In the genomic region with DNA sequence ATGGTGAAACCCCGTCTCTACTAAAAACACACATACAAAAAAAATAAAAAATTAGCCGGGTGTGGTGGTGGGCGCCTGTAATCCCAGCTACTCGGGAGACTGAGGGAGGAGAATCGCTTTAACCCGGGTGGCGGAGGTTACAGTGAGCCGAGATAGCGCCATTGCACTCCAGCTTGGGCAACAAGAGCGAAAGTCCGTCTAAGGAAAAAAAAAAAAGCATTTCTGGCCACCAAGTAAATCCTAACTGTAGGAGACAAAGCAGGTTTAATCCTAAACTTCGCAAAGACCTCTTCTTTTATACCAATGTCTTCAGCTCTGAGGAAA, we compare ENCODE assay signal across 6 cellular contexts. TPM values are rescaled to one million over a fixed set of nuclear protein-coding genes. Genes with fewer than 3 reads are reported as not detected.
DNase-seq lines count a peak whose midpoint lies in the region; ATAC-seq and TF ChIP-seq lines count a peak whose summit lies in the region.
"Not testable (repeated sequence)": the region's sequence is repeated elsewhere in the genome, so short reads cannot be mapped to it uniquely, and the experiment has no call there.

No MANE protein-coding gene starts in this region.

- H3K9me2 ChIP-seq in OCI-LY1 (ENCODE audit: low read depth, low read length), result not testable (repeated sequence)

- H3K4me3 ChIP-seq in CD4-positive, alpha-beta memory T cell (ENCODE audit: low read length in 2 of 2), result peak overlapping the region in 1 of 2 donors; percentile 97
- H3K4me3 ChIP-seq in OCI-LY1 (ENCODE audit: low read depth, low read length, poor library complexity, severe bottlenecking), result peak overlapping the region; percentile 71
- peak overlapping the region; percentile 69 to 90 for H3K4me3 ChIP-seq in esophagus (ENCODE audit: low read depth in 1 of 2, low read length in 2 of 2)

- not testable (repeated sequence) for H3K27me3 Mint-ChIP-seq in CD4-positive, alpha-beta memory T cell; activated naive CD4-positive, alpha-beta T cell treated with anti-CD3 and anti-CD28 coated beads, Interleukin-2, amount 50 U/mL, for 24 hours; mesothelial cell of epicardium (ENCODE audit: low read depth)

- H3K9me3 Mint-ChIP-seq in CD4-positive, alpha-beta memory T cell; activated naive CD4-positive, alpha-beta T cell treated with anti-CD3 and anti-CD28 coated beads, Interleukin-2, amount 50 U/mL, for 24 hours; mesothelial cell of epicardium; stimulated activated effector memory CD8-positive, alpha-beta T cell treated with anti-CD3 and anti-CD28 coated beads, Interleukin-12 subunit alpha, Interleukin-12 subunit beta, amount 100 ng/mL, for 72 hours: not testable (repeated sequence)

- H3K79me2 ChIP-seq in OCI-LY1 (ENCODE audit: insufficient read depth, low read length), result peaks cover 12% of the 10 kb centered on the region

- not testable (repeated sequence) for H3F3A ChIP-seq in OCI-LY1 (ENCODE audit: insufficient read depth, low read length)

- CTCF ChIA-PET in CD4-positive, alpha-beta memory T cell (lab: Charles Lee; ENCODE audit: partially characterized antibody), result interaction anchor here (0.7 to 3.3 kb wide), 9 partner anchors 9 to 260 kb away, joined by 3 to 12 read pairs (median 4); a partner anchor contains a TSS

- DNase-seq in CD4-positive, alpha-beta memory T cell; mesothelial cell of epicardium (ENCODE audit: low spot score in 2 of 2, unreplicated experiment in 2 of 2); stimulated activated effector memory CD8-positive, alpha-beta T cell treated with anti-CD3 and anti-CD28 coated beads, Interleukin-12 subunit alpha, Interleukin-12 subunit beta, amount 100 ng/mL, for 72 hours (ENCODE audit: low spot score in 2 of 2): not testable (repeated sequence)

- H4K20me1 ChIP-seq in OCI-LY1 (ENCODE audit: insufficient read depth, low read length), result not testable (repeated sequence)

- H3K4me2 ChIP-seq in OCI-LY1 (ENCODE audit: low read length), result peak overlapping the region; percentile 79

- H3K27ac Mint-ChIP-seq in CD4-positive, alpha-beta memory T cell, result peak overlapping the region in 6 of 7 donors; percentile 70 to 98 (median 96)
- H3K27ac Mint-ChIP-seq in activated naive CD4-positive, alpha-beta T cell treated with anti-CD3 and anti-CD28 coated beads, Interleukin-2, amount 50 U/mL, for 24 hours, result peak overlapping the region; percentile 35
- H3K27ac Mint-ChIP-seq in mesothelial cell of epicardium, result peak overlapping the region; percentile 98
- peak overlapping the region; percentile 91 for H3K27ac Mint-ChIP-seq in stimulated activated effector memory CD8-positive, alpha-beta T cell treated with anti-CD3 and anti-CD28 coated beads, Interleukin-12 subunit alpha, Interleukin-12 subunit beta, amount 100 ng/mL, for 72 hours

- POLR2A ChIA-PET in CD4-positive, alpha-beta memory T cell (lab: Charles Lee; ENCODE audit: partially characterized antibody), result interaction anchor here (1.0 to 3.5 kb wide), 14 partner anchors 9 to 234 kb away, joined by 3 to 30 read pairs (median 12); a partner anchor contains a TSS

- not testable (repeated sequence) for H3K36me3 ChIP-seq in CD4-positive, alpha-beta memory T cell (ENCODE audit: insufficient read depth, low read length); OCI-LY1 (ENCODE audit: insufficient read depth, low read length); esophagus (ENCODE audit: control insufficient read depth in 2 of 2, insufficient read depth in 2 of 2, low read length in 1 of 2)

- H3K4me1 ChIP-seq in CD4-positive, alpha-beta memory T cell (ENCODE audit: insufficient read depth, low read length), result peaks cover 19% of the 10 kb centered on the region
- peaks cover 25% of the 10 kb centered on the region for H3K4me1 ChIP-seq in OCI-LY1 (ENCODE audit: insufficient read depth, low read length, severe bottlenecking)
- not testable (repeated sequence) for H3K4me1 ChIP-seq in esophagus (ENCODE audit: control insufficient read depth in 2 of 2, insufficient read depth in 2 of 2, low read length in 1 of 2)

- H3K9me3 ChIP-seq in CD4-positive, alpha-beta memory T cell (ENCODE audit: control insufficient read depth in 1 of 2, low read length in 2 of 2); OCI-LY1 (ENCODE audit: low read length); esophagus (ENCODE audit: control insufficient read depth in 2 of 2, insufficient read depth in 1 of 2, low read depth in 1 of 2, low read length in 1 of 2): not testable (repeated sequence)

- intact Hi-C loops in CD4-positive, alpha-beta memory T cell (cut with micrococcal nuclease), result loop anchor here (2.0 kb wide), 1 partner anchor 142 kb away; a partner anchor contains a TSS

- H3K36me3 Mint-ChIP-seq in CD4-positive, alpha-beta memory T cell, result peaks cover 8 to 25% of the 10 kb centered on the region in 2 donors
- H3K36me3 Mint-ChIP-seq in activated naive CD4-positive, alpha-beta T cell treated with anti-CD3 and anti-CD28 coated beads, Interleukin-2, amount 50 U/mL, for 24 hours; mesothelial cell of epicardium: not testable (repeated sequence)
- peaks cover 46% of the 10 kb centered on the region for H3K36me3 Mint-ChIP-seq in stimulated activated effector memory CD8-positive, alpha-beta T cell treated with anti-CD3 and anti-CD28 coated beads, Interleukin-12 subunit alpha, Interleukin-12 subunit beta, amount 100 ng/mL, for 72 hours

- whole genome bisulfite sequencing in esophagus, 2 donors, result 80 to 81% methylated on average over 12 of the region's 12 CpGs

- peak overlapping the region; percentile 94 to 99 (median 98) for H3K4me3 Mint-ChIP-seq in CD4-positive, alpha-beta memory T cell
- peak overlapping the region; percentile 98 for H3K4me3 Mint-ChIP-seq in activated naive CD4-positive, alpha-beta T cell treated with anti-CD3 and anti-CD28 coated beads, Interleukin-2, amount 50 U/mL, for 24 hours
- H3K4me3 Mint-ChIP-seq in mesothelial cell of epicardium, result peak overlapping the region; percentile 97
- peak overlapping the region; percentile 92 for H3K4me3 Mint-ChIP-seq in stimulated activated effector memory CD8-positive, alpha-beta T cell treated with anti-CD3 and anti-CD28 coated beads, Interleukin-12 subunit alpha, Interleukin-12 subunit beta, amount 100 ng/mL, for 72 hours

- not testable (repeated sequence) for H3K27me3 ChIP-seq in CD4-positive, alpha-beta memory T cell (ENCODE audit: insufficient read depth, low read length); OCI-LY1 (ENCODE audit: insufficient read depth, low read length); esophagus (ENCODE audit: control insufficient read depth in 1 of 2, insufficient read depth in 2 of 2, low read length in 2 of 2)

- TF ChIP-seq CTCF in OCI-LY1 (IDR thresholded peaks at IDR 0.05; ENCODE audit: low read length); mesothelial cell of epicardium (IDR thresholded peaks at IDR 0.05; ENCODE audit: unreplicated experiment): not testable (repeated sequence)

- peak overlapping the region; percentile 89 for H3K27ac ChIP-seq in CD4-positive, alpha-beta memory T cell (ENCODE audit: low read depth, low read length)
- not testable (repeated sequence) for H3K27ac ChIP-seq in OCI-LY1 (ENCODE audit: low read depth, low read length, poor library complexity, severe bottlenecking); esophagus (ENCODE audit: low read depth in 2 of 2, low read length in 1 of 2)

- H2AFZ ChIP-seq in OCI-LY1 (ENCODE audit: low read length), result not testable (repeated sequence)

- peak overlapping the region; percentile 77 for H3K9ac ChIP-seq in OCI-LY1 (ENCODE audit: low read length)

- not testable (repeated sequence) for ATAC-seq in stimulated activated effector memory CD8-positive, alpha-beta T cell treated with anti-CD3 and anti-CD28 coated beads, Interleukin-12 subunit alpha, Interleukin-12 subunit beta, amount 100 ng/mL, for 72 hours

- H3K4me1 Mint-ChIP-seq in CD4-positive, alpha-beta memory T cell, result peaks cover 12 to 35% (median 22%) of the 10 kb centered on the region in 4 donors
- peaks cover 44% of the 10 kb centered on the region for H3K4me1 Mint-ChIP-seq in activated naive CD4-positive, alpha-beta T cell treated with anti-CD3 and anti-CD28 coated beads, Interleukin-2, amount 50 U/mL, for 24 hours
- peaks cover 20% of the 10 kb centered on the region for H3K4me1 Mint-ChIP-seq in mesothelial cell of epicardium
- H3K4me1 Mint-ChIP-seq in stimulated activated effector memory CD8-positive, alpha-beta T cell treated with anti-CD3 and anti-CD28 coated beads, Interleukin-12 subunit alpha, Interleukin-12 subunit beta, amount 100 ng/mL, for 72 hours, result peaks cover 24% of the 10 kb centered on the region

RNA-seq across cellular contexts. Expression of a gene that starts 0.9 kb away (rescaled TPM):
- 10 to 100 TPM; 28.5 to 38.1 TPM for total RNA-seq in CD4-positive, alpha-beta memory T cell
- 10 to 100 TPM in 1 of 2 donors, 1 to 10 TPM in 1; 8.4 to 11.0 TPM for polyA plus RNA-seq in CD4-positive, alpha-beta memory T cell
- 10 to 100 TPM; 10.2 to 18.1 TPM for polyA plus RNA-seq in esophagus
- 57.4 to 58.2 TPM (median 57.7 TPM) in 3 replicates for total RNA-seq in mesothelial cell of epicardium

RNA-seq across cellular contexts. Expression of a gene that starts 17.0 kb away (rescaled TPM):
- total RNA-seq in CD4-positive, alpha-beta memory T cell, result 100 to 1,000 TPM in 1 of 2 experiments, 10 to 100 TPM in 1; 98.5 to 107 TPM
- polyA plus RNA-seq in CD4-positive, alpha-beta memory T cell, result 100 to 1,000 TPM; 401 to 612 TPM
- polyA plus RNA-seq in esophagus, result 100 to 1,000 TPM; 337 to 430 TPM
- total RNA-seq in mesothelial cell of epicardium, result 51.0 to 55.7 TPM (median 55.5 TPM) in 3 replicates

RNA-seq across cellular contexts. Expression of a gene that starts 21.4 kb away (rescaled TPM):
- total RNA-seq in CD4-positive, alpha-beta memory T cell, result 100 to 1,000 TPM; 177 to 182 TPM
- polyA plus RNA-seq in CD4-positive, alpha-beta memory T cell, result 100 to 1,000 TPM in 1 of 2 donors, 10 to 100 TPM in 1; 75.4 to 126 TPM
- polyA plus RNA-seq in esophagus, result 100 to 1,000 TPM in 1 of 2 donors, 10 to 100 TPM in 1; 53.9 to 113 TPM
- 263 to 274 TPM (median 271 TPM) in 3 replicates for total RNA-seq in mesothelial cell of epicardium

RNA-seq across cellular contexts. Expression of a gene that starts 23.9 kb away (rescaled TPM):
- total RNA-seq in CD4-positive, alpha-beta memory T cell, result 10 to 100 TPM; 25.5 to 25.6 TPM
- 100 to 1,000 TPM; 109 to 136 TPM for polyA plus RNA-seq in CD4-positive, alpha-beta memory T cell
- polyA plus RNA-seq in esophagus, result 10 to 100 TPM; 19.5 to 39.6 TPM
- total RNA-seq in mesothelial cell of epicardium, result 2.5 to 3.7 TPM (median 3.4 TPM) in 3 replicates

RNA-seq across cellular contexts. Expression of a gene that starts 35.2 kb away (rescaled TPM):
- total RNA-seq in CD4-positive, alpha-beta memory T cell, result 10 to 100 TPM; 73.6 to 77.1 TPM
- polyA plus RNA-seq in CD4-positive, alpha-beta memory T cell, result 100 to 1,000 TPM; 176 to 215 TPM
- polyA plus RNA-seq in esophagus, result 100 to 1,000 TPM; 159 to 189 TPM
- total RNA-seq in mesothelial cell of epicardium, result 76.6 to 87.4 TPM (median 82.8 TPM) in 3 replicates

Comparison
In these comparisons a context has a peak if more than half of its experiments do, and no peak if none do; other contexts are left out.
1. H3K27ac Mint-ChIP-seq: peak in every context shown above with its lines; median percentile 98 in mesothelial cell of epicardium; 96 in CD4-positive, alpha-beta memory T cell; 91 in stimulated activated effector memory CD8-positive, alpha-beta T cell treated with anti-CD3 and anti-CD28 coated beads, Interleukin-12 subunit alpha, Interleukin-12 subunit beta, amount 100 ng/mL, for 72 hours; 35 in activated naive CD4-positive, alpha-beta T cell treated with anti-CD3 and anti-CD28 coated beads, Interleukin-2, amount 50 U/mL, for 24 hours.